ENCODE assay signal across 15 cellular contexts in genomic region chr14:105171004-105171673, GRCh38. TPM values are rescaled to one million over a fixed set of nuclear protein-coding genes. Genes with fewer than 3 reads are reported as not detected.
A peak's percentile ranks its signal among the peaks of the same experiment; 100 is the strongest.
DNase-seq lines count a peak whose midpoint lies in the region; ATAC-seq, FAIRE-seq and TF ChIP-seq lines count a peak whose summit lies in the region.
"Had no signal": no experiment of that assay in that cellular context is flagged by ENCODE, and none has a peak within 500 bp of the region (broad histone marks: within the 10 kb centered on the region; RNA-seq: fewer than 3 reads in every experiment).

No MANE protein-coding gene starts in this region.

- no peak overlapping the region for H2BK5ac ChIP-seq in H1 (ENCODE audit: low read depth, low read length)

- in situ Hi-C loops in gastrocnemius medialis (cut with MboI; ENCODE audit: low sequenced_read_pairs in 4 of 4), result no loop called here

- no peak overlapping the region for H3K23ac ChIP-seq in H1 (ENCODE audit: insufficient read length)

- H2AFZ ChIP-seq in H1 (ENCODE audit: low read length), result no peak overlapping the region
- H2AFZ ChIP-seq: PC-9 had no signal

- no peak overlapping the region for H4K5ac ChIP-seq in H1 (ENCODE audit: insufficient read length, low read depth, low read length)

- CTCF ChIA-PET in H1 (lab: Charles Lee; ENCODE audit: partially characterized antibody), result interaction anchor here (1.0 to 5.2 kb wide), 8 partner anchors 9 to 300 kb away, joined by 3 to 36 read pairs (median 16); no protein-coding TSS in a partner anchor
- CTCF ChIA-PET in activated CD4-positive, alpha-beta memory T cell treated with anti-CD3 and anti-CD28 coated beads for 36 hours (lab: Charles Lee), result interaction anchor here (1.6 kb wide), 1 partner anchor 23 kb away, joined by 4 read pairs; no protein-coding TSS in a partner anchor

- no peak overlapping the region for H3K14ac ChIP-seq in H1 (ENCODE audit: insufficient read length)

- no peak for TF ChIP-seq RAD21 in H1 (IDR thresholded peaks at IDR 0.05 in 1 of 2, conservative IDR thresholded peaks at IDR 0.05 in 1 of 2; ENCODE audit: low read depth in 2 of 2, low read length in 2 of 2)

- H3K4me1 ChIP-seq in H1 (replicated peaks in 1 of 4; ENCODE audit: control insufficient read depth in 3 of 4, insufficient read depth in 4 of 4, low read length in 3 of 4) (peaks cover 0 to 6% (median 3%) of the 10 kb centered on the region in 4 experiments; a peak in 6 of 7 replicates), gastrocnemius medialis (peaks cover 35 to 37% of the 10 kb centered on the region in 2 donors)

- H3K36me3 Mint-ChIP-seq in activated CD4-positive, alpha-beta memory T cell treated with anti-CD3 and anti-CD28 coated beads for 36 hours, result no peaks in the 10 kb centered on the region

- no peaks in the 10 kb centered on the region for H3K79me1 ChIP-seq in H1 (ENCODE audit: low read depth, low read length)

- no peak for TF ChIP-seq POLR2A in H1 (IDR thresholded peaks at IDR 0.05; ENCODE audit: control extremely low read depth in 1 of 2, low read depth in 2 of 2, low read length in 2 of 2)
- peak in 1 of 2 donors; percentile 32 for TF ChIP-seq POLR2A in gastrocnemius medialis (IDR thresholded peaks at IDR 0.05)
- TF ChIP-seq POLR2A in GM12892 (IDR thresholded peaks at IDR 0.05; ENCODE audit: low read depth, low read length), result no peak

- no peak overlapping the region for H3K9ac ChIP-seq in H1 (replicated peaks in 1 of 4; ENCODE audit: extremely low read depth in 1 of 4, low read depth in 3 of 4, low read length in 3 of 4)

- 0 out of 2 replicates have a peak overlapping the region, but pooled peaks have one; percentile 51 for H4K8ac ChIP-seq in H1 (ENCODE audit: extremely low read depth, insufficient read depth, low read length)

- peaks cover 3 to 12% of the 10 kb centered on the region in 2 experiments for H4K20me1 ChIP-seq in H1 (replicated peaks in 1 of 2; ENCODE audit: control insufficient read depth in 1 of 2, insufficient read depth in 2 of 2, low read length in 2 of 2)

- ATAC-seq in gastrocnemius medialis, result peak; percentile 29 to 46

- H3K27me3 ChIP-seq in H1 (replicated peaks in 1 of 4; ENCODE audit: control insufficient read depth in 3 of 4, extremely low read depth in 1 of 4, insufficient read depth in 3 of 4, low read length in 3 of 4) (peaks cover 9 to 25% (median 18%) of the 10 kb centered on the region in 4 experiments), gastrocnemius medialis (no peaks in the 10 kb centered on the region)

- no peak overlapping the region for H3K27ac Mint-ChIP-seq in activated CD4-positive, alpha-beta memory T cell treated with anti-CD3 and anti-CD28 coated beads for 36 hours
- H3K27ac Mint-ChIP-seq: activated naive CD4-positive, alpha-beta T cell treated with anti-CD3 and anti-CD28 coated beads for 36 hours had no signal

- H3K27me3 Mint-ChIP-seq in activated CD4-positive, alpha-beta memory T cell treated with anti-CD3 and anti-CD28 coated beads for 36 hours, result peaks cover 12% of the 10 kb centered on the region

- H3K18ac ChIP-seq in H1 (ENCODE audit: extremely low read depth, low read length), result no peak overlapping the region

- H3K4me3 ChIP-seq in H1 (ENCODE audit: extremely low read depth in 1 of 4, insufficient read depth in 2 of 4, low read depth in 3 of 4, low read length in 4 of 4) (no peak overlapping the region), gastrocnemius medialis (peak overlapping the region in 2 of 4 donors; percentile 0 to 36)
- H3K4me3 ChIP-seq: PC-9 had no signal

- no peak overlapping the region for H3K4me3 Mint-ChIP-seq in activated CD4-positive, alpha-beta memory T cell treated with anti-CD3 and anti-CD28 coated beads for 36 hours
- H3K4me3 Mint-ChIP-seq: activated naive CD4-positive, alpha-beta T cell treated with anti-CD3 and anti-CD28 coated beads for 36 hours had no signal

- H3K79me2 ChIP-seq in H1 (ENCODE audit: control insufficient read depth in 1 of 2, insufficient read depth in 2 of 2, low read length in 2 of 2), result no peaks in the 10 kb centered on the region

- peaks cover 23% of the 10 kb centered on the region for H3K4me1 Mint-ChIP-seq in activated CD4-positive, alpha-beta memory T cell treated with anti-CD3 and anti-CD28 coated beads for 36 hours (ENCODE audit: low read depth)

- H4K91ac ChIP-seq in H1 (replicated peaks; ENCODE audit: insufficient read length, low read length), result no peak overlapping the region

- H3K23me2 ChIP-seq in H1 (ENCODE audit: low read depth, low read length), result peaks cover 4% of the 10 kb centered on the region; the same call in 1 of the 2 replicates

- H3K36me3 ChIP-seq in H1 (ENCODE audit: control insufficient read depth in 2 of 4, insufficient read depth in 4 of 4, low read length in 3 of 4), result no peaks in the 10 kb centered on the region
- H3K36me3 ChIP-seq in gastrocnemius medialis, result no peaks in the 10 kb centered on the region

- H3K9me3 ChIP-seq in H1 (ENCODE audit: insufficient read depth in 2 of 2, low read depth in 1 of 2, low read length in 1 of 2), result no peaks in the 10 kb centered on the region
- H3K9me3 ChIP-seq in gastrocnemius medialis, result no peaks in the 10 kb centered on the region

- no peak overlapping the region for H2BK12ac ChIP-seq in H1 (ENCODE audit: low read depth, low read length)

- H3K56ac ChIP-seq in H1 (replicated peaks; ENCODE audit: insufficient read length, low read depth, low read length), result no peak overlapping the region

- TF ChIP-seq CTCF in H1 (IDR thresholded peaks at IDR 0.05; ENCODE audit: control extremely low read depth in 1 of 3, insufficient read depth in 1 of 3, low read depth in 1 of 3, low read length in 3 of 3), result no peak
- TF ChIP-seq CTCF in gastrocnemius medialis (IDR thresholded peaks at IDR 0.05 in 4 of 5, conservative IDR thresholded peaks at IDR 0.05 in 1 of 5), result no peak

- DNase-seq in NCI-H2029 (lab: John Stamatoyannopoulos, UW), result peak; percentile 40
- no peak for DNase-seq in NCI-H2029 treated with DMSO at 0.1 percent for 48 hours (lab: John Stamatoyannopoulos, UW)
- DNase-seq in NCI-H2227 (lab: John Stamatoyannopoulos, UW; ENCODE audit: unreplicated experiment), result peak; percentile 56
- no peak for DNase-seq in H1 (ENCODE audit: low read depth in 1 of 2, low spot score in 2 of 2)
- DNase-seq in gastrocnemius medialis, result peak in 1 of 2 donors; percentile 71
- no peak for DNase-seq in GM12892 (ENCODE audit: insufficient read length)
- no peak for DNase-seq in activated CD4-positive, alpha-beta memory T cell treated with anti-CD3 and anti-CD28 coated beads for 36 hours
- no peak for DNase-seq in HK-2 (ENCODE audit: unreplicated experiment)
- DNase-seq: activated CD4-positive, CD25-positive, alpha-beta regulatory T cell treated with anti-CD3 and anti-CD28 coated beads, Interleukin-2, amount 50 U/mL, for 72 hours; activated naive CD4-positive, alpha-beta T cell treated with anti-CD3 and anti-CD28 coated beads for 36 hours; Kasumi-1; mammary epithelial cell; NCI-H226; PC-9 had no signal

- no peak overlapping the region for H3K4me2 ChIP-seq in H1 (ENCODE audit: insufficient read depth in 1 of 2, low read depth in 2 of 2, low read length in 2 of 2)
- H3K4me2 ChIP-seq: PC-9 had no signal

- 86% methylated on average over 19 of the region's 19 CpGs; no CpG with 5 or more reads in 1 of the 2 experiments for WGBS in H1 (ENCODE audit: extremely low coverage in 1 of 2, insufficient coverage in 1 of 2, insufficient read length in 1 of 2, insufficient replicate concordance in 2 of 2, low coverage in 1 of 2, low lambda C conversion rate in 2 of 2, missing lambda C conversion rate in 1 of 2), 2 experiments

- H2BK15ac ChIP-seq in H1 (ENCODE audit: low read length), result no peak overlapping the region

- TF ChIP-seq EP300 in H1 (IDR thresholded peaks at IDR 0.05; ENCODE audit: borderline replicate concordance in 1 of 2, low read depth in 2 of 2, low read length in 2 of 2), result no peak

- POLR2A ChIA-PET in H1 (lab: Charles Lee; ENCODE audit: partially characterized antibody), result interaction anchor here (1.4 kb wide), 1 partner anchor 299 kb away, joined by 3 read pairs; no protein-coding TSS in a partner anchor
- POLR2A ChIA-PET in activated CD4-positive, alpha-beta memory T cell treated with anti-CD3 and anti-CD28 coated beads for 36 hours (lab: Charles Lee), result interaction anchor here (0.5 to 0.6 kb wide), 2 partner anchors 150 to 171 kb away, joined by 3 read pairs; no protein-coding TSS in a partner anchor

- intact Hi-C loops in gastrocnemius medialis (cut with DNase I; ENCODE audit: low total_unique reads), result loop anchor here (10.0 kb wide), 1 partner anchor 74 kb away; the partner anchor contains the start of gene BTBD6
- intact Hi-C loops in activated CD4-positive, alpha-beta memory T cell treated with anti-CD3 and anti-CD28 coated beads for 36 hours (cut with micrococcal nuclease), result loop anchor here (5.0 kb wide), 1 partner anchor 79 kb away; no protein-coding TSS in a partner anchor

- H3K4ac ChIP-seq in H1 (replicated peaks; ENCODE audit: insufficient read length, low read depth, low read length), result no peak overlapping the region

- H3K9me3 Mint-ChIP-seq in activated CD4-positive, alpha-beta memory T cell treated with anti-CD3 and anti-CD28 coated beads for 36 hours, result no peaks in the 10 kb centered on the region
- H3K9me3 Mint-ChIP-seq: activated naive CD4-positive, alpha-beta T cell treated with anti-CD3 and anti-CD28 coated beads for 36 hours; neural crest cell had no signal

- no peak overlapping the region for H2BK20ac ChIP-seq in H1 (ENCODE audit: low read length)

- H2BK120ac ChIP-seq in H1 (replicated peaks; ENCODE audit: low read depth, low read length), result no peak overlapping the region

- FAIRE-seq in H1 (lab: Jason Lieb, UNC) (no peak), GM12892 (lab: Jason Lieb, UNC) (no peak)

- no peak overlapping the region for H2AK5ac ChIP-seq in H1 (ENCODE audit: low read depth, low read length)

- H3K27ac ChIP-seq in H1 (ENCODE audit: low read depth, low read length) (no peak overlapping the region), gastrocnemius medialis (peak overlapping the region; percentile 76 to 83 (median 80))
- H3K27ac ChIP-seq: PC-9 had no signal

RNA-seq across cellular contexts. Expression of gene JAG2, which starts 2.6 kb away (rescaled TPM):
- 6.2 and 8.9 TPM in 2 replicates for total RNA-seq in H1 (2021; fragmentation: NEBNext Ultra II Directional; extraction: Animal tissue kit (Norgen Biotek cat#: 25700))
- polyA plus RNA-seq in H1 (2011; rRNA removed), result 2.8 and 4.8 TPM in 2 replicates
- 6.5 TPM for polyA plus RNA-seq in H1 (2011; cell fraction: cytosol; rRNA removed)
- 27.2 TPM for polyA plus RNA-seq in H1 (2011; cell fraction: nucleus; rRNA removed)
- 5.4 to 9.8 TPM (median 7.3 TPM) in 4 replicates for polyA plus RNA-seq in H1 (2012, experiment 1 of 2)
- polyA plus RNA-seq in H1 (2012, experiment 2 of 2), result 4.8 TPM
- 4.2 TPM for polyA plus RNA-seq in H1 (2013, experiment 1 of 2)
- polyA plus RNA-seq in H1 (2013, experiment 2 of 2), result 4.1 TPM
- 3.4 and 4.7 TPM in 2 replicates for polyA minus RNA-seq in H1 (2011; rRNA and poly(A)+ RNA removed)
- 2.9 TPM for polyA minus RNA-seq in H1 (2011; cell fraction: cytosol; rRNA and poly(A)+ RNA removed)
- polyA minus RNA-seq in H1 (2011; cell fraction: nucleus; rRNA and poly(A)+ RNA removed), result 5.7 TPM
- 10 to 100 TPM in 3 of 4 donors, 1 to 10 TPM in 1; 8.0 to 17.9 (median 15.7) TPM for total RNA-seq in gastrocnemius medialis
- not detected for polyA plus RNA-seq in GM12892 (2012; ENCODE audit: missing spikeins)
- total RNA-seq in activated CD4-positive, alpha-beta memory T cell treated with anti-CD3 and anti-CD28 coated beads for 36 hours, result 1 to 10 TPM; 1.6 to 2.4 TPM

RNA-seq across cellular contexts. Expression of gene NUDT14, which starts 10.0 kb away (rescaled TPM):
- total RNA-seq in H1 (2021; fragmentation: NEBNext Ultra II Directional; extraction: Animal tissue kit (Norgen Biotek cat#: 25700)), result 33.3 and 33.6 TPM in 2 replicates
- polyA plus RNA-seq in H1 (2011; rRNA removed), result 25.5 and 40.3 TPM in 2 replicates
- polyA plus RNA-seq in H1 (2011; cell fraction: cytosol; rRNA removed), result 35.2 TPM
- 49.1 TPM for polyA plus RNA-seq in H1 (2011; cell fraction: nucleus; rRNA removed)
- 28.3 to 44.3 TPM (median 38.0 TPM) in 4 replicates for polyA plus RNA-seq in H1 (2012, experiment 1 of 2)
- polyA plus RNA-seq in H1 (2012, experiment 2 of 2), result 26.9 TPM
- 21.1 TPM for polyA plus RNA-seq in H1 (2013, experiment 1 of 2)
- polyA plus RNA-seq in H1 (2013, experiment 2 of 2), result 19.1 TPM
- 3.2 and 4.2 TPM in 2 replicates for polyA minus RNA-seq in H1 (2011; rRNA and poly(A)+ RNA removed)
- polyA minus RNA-seq in H1 (2011; cell fraction: cytosol; rRNA and poly(A)+ RNA removed), result 13.7 TPM
- 12.6 TPM for polyA minus RNA-seq in H1 (2011; cell fraction: nucleus; rRNA and poly(A)+ RNA removed)
- total RNA-seq in gastrocnemius medialis, result 10 to 100 TPM; 11.0 to 25.5 (median 16.4) TPM
- 2.9 TPM for polyA plus RNA-seq in GM12892 (2012; ENCODE audit: missing spikeins)
- total RNA-seq in activated CD4-positive, alpha-beta memory T cell treated with anti-CD3 and anti-CD28 coated beads for 36 hours, result 10 to 100 TPM; 14.7 to 14.8 TPM

Comparison
In these comparisons a context has a peak if more than half of its experiments do, and no peak if none do; other contexts are left out.
1. DNase-seq: peak in NCI-H2029 (single experiment) and NCI-H2227 (single experiment); none in NCI-H2029 treated with DMSO at 0.1 percent for 48 hours (single experiment), H1 (0 of 2), GM12892 (single experiment), activated CD4-positive, alpha-beta memory T cell treated with anti-CD3 and anti-CD28 coated beads for 36 hours (single experiment) and HK-2 (single experiment).